21 cellular contexts compared by ENCODE assay signal in the genomic region with DNA sequence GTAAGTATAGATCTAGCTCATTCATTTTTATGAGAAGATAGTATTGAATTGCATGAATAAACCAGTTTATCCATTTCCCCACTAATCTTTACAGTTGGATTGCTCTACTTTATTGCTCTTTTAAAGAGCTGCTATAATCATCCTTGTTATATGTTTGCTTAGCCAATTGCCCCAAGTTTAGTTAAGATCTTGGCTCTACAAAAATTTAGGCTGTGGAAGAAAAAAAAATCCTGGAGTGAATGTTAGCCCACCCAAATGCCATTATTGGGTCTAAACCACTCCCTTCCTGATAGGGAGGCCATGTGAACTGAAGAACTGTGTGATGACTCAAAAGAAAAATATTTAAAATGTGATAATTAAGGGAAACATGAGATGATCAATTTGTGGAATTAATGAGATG. TPM values are rescaled to one million over a fixed set of nuclear protein-coding genes. Genes with fewer than 3 reads are reported as not detected.
DNase-seq lines count a peak whose midpoint lies in the region; ATAC-seq and TF ChIP-seq lines count a peak whose summit lies in the region.
"Had no signal": no experiment of that assay in that cellular context is flagged by ENCODE, and none has a peak within 500 bp of the region (broad histone marks: within the 10 kb centered on the region; RNA-seq: fewer than 3 reads in every experiment).

No MANE protein-coding gene starts in this region.

- intact Hi-C loops in testis (cut with DNase I; ENCODE audit: low total_unique reads): no loop called here

- H3K9me3 ChIP-seq in HEK293 (ENCODE audit: control insufficient read depth, insufficient read depth, low read depth, low read length) (no peaks in the 10 kb centered on the region), neural progenitor cell (ENCODE audit: low read depth) (no peaks in the 10 kb centered on the region), testis (no peaks in the 10 kb centered on the region)
- H3K9me3 ChIP-seq: left lung, ovary, stomach had no signal

- no peak for ATAC-seq in GM21528 (IDR thresholded peaks at IDR 0.05; ENCODE audit: low FRiP score, unreplicated experiment)
- no peak for ATAC-seq in activated CD8-positive, alpha-beta T cell treated with anti-CD3 and anti-CD28 coated beads, Interleukin-2, amount 10 ng/mL, durations not matched to agents 7 days and 5 days
- ATAC-seq: left lung, Right ventricle myocardium inferior had no signal

- H2AFZ ChIP-seq in neural progenitor cell (replicated peaks): no peak overlapping the region

- TF ChIP-seq CTCF in HEK293 (tag by site-specific recombination; IDR thresholded peaks at IDR 0.05): no peak
- no peak for TF ChIP-seq CTCF in brain (conservative IDR thresholded peaks at IDR 0.05)
- TF ChIP-seq CTCF in neural progenitor cell (IDR thresholded peaks at IDR 0.05): no peak
- TF ChIP-seq CTCF in testis (IDR thresholded peaks at IDR 0.05): no peak

- H3K79me2 ChIP-seq in neural progenitor cell (ENCODE audit: low read depth): peaks cover 76% of the 10 kb centered on the region

- no peak overlapping the region for H3K27ac ChIP-seq in HEK293 (ENCODE audit: extremely low read depth, low read depth, low read length)
- no peak overlapping the region for H3K27ac ChIP-seq in neural progenitor cell
- H3K27ac ChIP-seq in testis: no peak overlapping the region
- H3K27ac ChIP-seq: coronary artery, epithelial cell of prostate, left lung, ovary, stomach, VCaP had no signal

- TF ChIP-seq POLR2A in testis (IDR thresholded peaks at IDR 0.05): no peak

- H3K4me1 Mint-ChIP-seq in brain (peaks cover 49% of the 10 kb centered on the region), neural progenitor cell (peaks cover 34% of the 10 kb centered on the region)
- peaks cover 29% of the 10 kb centered on the region for H3K4me1 Mint-ChIP-seq in activated CD8-positive, alpha-beta T cell treated with anti-CD3 and anti-CD28 coated beads, Interleukin-2, amount 10 ng/mL, durations not matched to agents 7 days and 5 days (ENCODE audit: low read depth)

- H3K27me3 ChIP-seq in neural progenitor cell (no peaks in the 10 kb centered on the region), testis (no peaks in the 10 kb centered on the region)
- H3K27me3 ChIP-seq: ovary, stomach had no signal

- H3K4me1 ChIP-seq in HEK293 (ENCODE audit: control insufficient read depth, insufficient read depth, low read length): peaks cover 13% of the 10 kb centered on the region; the same call in 1 of the 2 replicates
- peaks cover 26% of the 10 kb centered on the region for H3K4me1 ChIP-seq in neural progenitor cell
- H3K4me1 ChIP-seq in testis: peaks cover 10% of the 10 kb centered on the region

- H3K36me3 ChIP-seq in HEK293 (ENCODE audit: control insufficient read depth in 2 of 2, insufficient read depth in 1 of 2, low read length in 2 of 2) (no peaks in the 10 kb centered on the region), neural progenitor cell (no peaks in the 10 kb centered on the region), testis (ENCODE audit: low read depth, missing control alignments) (no peaks in the 10 kb centered on the region)
- H3K36me3 ChIP-seq: left lung, ovary, stomach had no signal

- H4K20me1 ChIP-seq in neural progenitor cell (ENCODE audit: low read depth): peaks cover 37% of the 10 kb centered on the region

- H3K9me3 Mint-ChIP-seq in brain: no peaks in the 10 kb centered on the region
- no peaks in the 10 kb centered on the region for H3K9me3 Mint-ChIP-seq in neural progenitor cell
- no peaks in the 10 kb centered on the region for H3K9me3 Mint-ChIP-seq in activated CD8-positive, alpha-beta T cell treated with anti-CD3 and anti-CD28 coated beads, Interleukin-2, amount 10 ng/mL, durations not matched to agents 7 days and 5 days (ENCODE audit: insufficient read depth)
- H3K9me3 Mint-ChIP-seq: activated naive CD4-positive, alpha-beta T cell treated with anti-CD3 and anti-CD28 coated beads, Interleukin-2, amount 50 U/mL, for 24 hours; activated T-cell treated with anti-CD3 and anti-CD28 coated beads, Interleukin-2, amount 50 U/mL, for 24 hours had no signal

- no peak overlapping the region for H3K9ac ChIP-seq in neural progenitor cell

- H3K4me3 ChIP-seq in HEK293 (ENCODE audit: low read depth, low read length) (no peak overlapping the region), neural progenitor cell (no peak overlapping the region), testis (no peak overlapping the region)
- H3K4me3 ChIP-seq: coronary artery, left lung, ovary, stomach had no signal

- CTCF ChIA-PET in HEK293 (lab: Yijun Ruan, JAX): interaction anchor here (0.6 to 0.8 kb wide), 3 partner anchors 100 to 246 kb away, joined by 3 to 4 read pairs (median 3); no protein-coding TSS in a partner anchor
- CTCF ChIA-PET in activated CD8-positive, alpha-beta T cell treated with anti-CD3 and anti-CD28 coated beads, Interleukin-2, amount 10 ng/mL, durations not matched to agents 7 days and 5 days (lab: Charles Lee): interaction anchor here (0.8 to 2.1 kb wide), 2 partner anchors 10 to 83 kb away, joined by 3 to 8 read pairs; no protein-coding TSS in a partner anchor

- POLR2A ChIA-PET in HEK293 (lab: Yijun Ruan, JAX): no interaction called here
- POLR2A ChIA-PET in activated CD8-positive, alpha-beta T cell treated with anti-CD3 and anti-CD28 coated beads, Interleukin-2, amount 10 ng/mL, durations not matched to agents 7 days and 5 days (lab: Charles Lee): interaction anchor here (0.6 kb wide), 1 partner anchor 487 kb away, joined by 3 read pairs; no protein-coding TSS in a partner anchor

- peak; percentile 55 for DNase-seq in DMS 273 (lab: John Stamatoyannopoulos, UW; ENCODE audit: unreplicated experiment)
- DNase-seq in neural progenitor cell (ENCODE audit: low spot score): no peak
- DNase-seq in testis: no peak
- no peak for DNase-seq in activated CD8-positive, alpha-beta T cell treated with anti-CD3 and anti-CD28 coated beads, Interleukin-2, amount 10 ng/mL, durations not matched to agents 7 days and 5 days
- DNase-seq: activated T-cell treated with anti-CD3 and anti-CD28 coated beads, Interleukin-2, amount 50 U/mL, for 24 hours; AML-193; left lung; ovary; stimulated activated CD4-positive, alpha-beta T cell treated with anti-CD3 and anti-CD28 coated beads, Interleukin-2, amount 100 ng/mL, for 48 hours; stomach had no signal

- H3K4me3 Mint-ChIP-seq in brain (peak overlapping the region in 4 of 5 experiments; percentile 54 to 93 (median 64)), neural progenitor cell (no peak overlapping the region)
- H3K4me3 Mint-ChIP-seq in activated CD8-positive, alpha-beta T cell treated with anti-CD3 and anti-CD28 coated beads, Interleukin-2, amount 10 ng/mL, durations not matched to agents 7 days and 5 days: no peak overlapping the region
- H3K4me3 Mint-ChIP-seq: activated naive CD4-positive, alpha-beta T cell treated with anti-CD3 and anti-CD28 coated beads, Interleukin-2, amount 50 U/mL, for 24 hours; activated T-cell treated with anti-CD3 and anti-CD28 coated beads, Interleukin-2, amount 50 U/mL, for 24 hours had no signal

- peak overlapping the region; percentile 93 for H3K4me2 ChIP-seq in neural progenitor cell

- H3K27ac Mint-ChIP-seq in brain (peak overlapping the region in 1 of 5 experiments; percentile 76), neural progenitor cell (no peak overlapping the region)
- no peak overlapping the region for H3K27ac Mint-ChIP-seq in activated CD8-positive, alpha-beta T cell treated with anti-CD3 and anti-CD28 coated beads, Interleukin-2, amount 10 ng/mL, durations not matched to agents 7 days and 5 days
- H3K27ac Mint-ChIP-seq: activated naive CD4-positive, alpha-beta T cell treated with anti-CD3 and anti-CD28 coated beads, Interleukin-2, amount 50 U/mL, for 24 hours; activated T-cell treated with anti-CD3 and anti-CD28 coated beads, Interleukin-2, amount 50 U/mL, for 24 hours had no signal

- peaks cover 24% of the 10 kb centered on the region for H3F3A ChIP-seq in neural progenitor cell (ENCODE audit: low read depth)

- H3K27me3 Mint-ChIP-seq in brain (peaks cover 24% of the 10 kb centered on the region), neural progenitor cell (ENCODE audit: insufficient read depth, low read depth) (peaks cover 3% of the 10 kb centered on the region)
- peaks cover 4% of the 10 kb centered on the region for H3K27me3 Mint-ChIP-seq in activated CD8-positive, alpha-beta T cell treated with anti-CD3 and anti-CD28 coated beads, Interleukin-2, amount 10 ng/mL, durations not matched to agents 7 days and 5 days (ENCODE audit: low read depth)
- H3K27me3 Mint-ChIP-seq: activated naive CD4-positive, alpha-beta T cell treated with anti-CD3 and anti-CD28 coated beads, Interleukin-2, amount 50 U/mL, for 24 hours; activated T-cell treated with anti-CD3 and anti-CD28 coated beads, Interleukin-2, amount 50 U/mL, for 24 hours had no signal

- no peaks in the 10 kb centered on the region for H3K36me3 Mint-ChIP-seq in brain
- H3K36me3 Mint-ChIP-seq in neural progenitor cell: no peaks in the 10 kb centered on the region
- H3K36me3 Mint-ChIP-seq in activated CD8-positive, alpha-beta T cell treated with anti-CD3 and anti-CD28 coated beads, Interleukin-2, amount 10 ng/mL, durations not matched to agents 7 days and 5 days (ENCODE audit: low read depth): no peaks in the 10 kb centered on the region

TF ChIP-seq in HEK293, 187 proteins besides CTCF, POLR2A, EP300 and RAD21 (continues in another document):
- TF ChIP-seq, protein P1, sequence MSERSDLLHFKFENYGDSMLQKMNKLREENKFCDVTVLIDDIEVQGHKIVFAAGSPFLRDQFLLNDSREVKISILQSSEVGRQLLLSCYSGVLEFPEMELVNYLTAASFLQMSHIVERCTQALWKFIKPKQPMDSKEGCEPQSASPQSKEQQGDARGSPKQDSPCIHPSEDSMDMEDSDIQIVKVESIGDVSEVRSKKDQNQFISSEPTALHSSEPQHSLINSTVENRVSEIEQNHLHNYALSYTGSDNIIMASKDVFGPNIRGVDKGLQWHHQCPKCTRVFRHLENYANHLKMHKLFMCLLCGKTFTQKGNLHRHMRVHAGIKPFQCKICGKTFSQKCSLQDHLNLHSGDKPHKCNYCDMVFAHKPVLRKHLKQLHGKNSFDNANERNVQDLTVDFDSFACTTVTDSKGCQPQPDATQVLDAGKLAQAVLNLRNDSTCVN (tag by site-specific recombination; optimal IDR thresholded peaks at IDR 0.05): no peak
- 0 out of 2 replicates have a peak, but pooled peaks have one; percentile 15 for TF ChIP-seq ZNF394 (tag by site-specific recombination; IDR thresholded peaks at IDR 0.05; ENCODE audit: borderline replicate concordance)

RNA-seq across cellular contexts. Expression of a gene that starts 2.9 kb away (rescaled TPM):
- polyA plus RNA-seq in brain (ENCODE audit: insufficient read depth, low read depth, low replicate concordance) (10.7 TPM), testis (ENCODE audit: insufficient read depth, low read depth, low replicate concordance) (14.0 TPM)
- total RNA-seq in neural progenitor cell (ENCODE audit: low replicate concordance) (33.8 and 41.0 TPM in 2 replicates), testis (10 to 100 TPM; 17.0 to 19.2 TPM)
- 10 to 100 TPM; 13.9 to 15.6 TPM for total RNA-seq in activated CD8-positive, alpha-beta T cell treated with anti-CD3 and anti-CD28 coated beads, Interleukin-2, amount 10 ng/mL, durations not matched to agents 7 days and 5 days

RNA-seq across cellular contexts. Expression of a gene that starts 28.5 kb away (rescaled TPM):
- polyA plus RNA-seq in brain (ENCODE audit: insufficient read depth, low read depth, low replicate concordance) (not detected), testis (ENCODE audit: insufficient read depth, low read depth, low replicate concordance) (5.6 TPM)
- total RNA-seq in neural progenitor cell (ENCODE audit: low replicate concordance) (0.21 TPM in 1 of 2 replicates, not detected in the other), testis (1 to 10 TPM; 1.8 to 6.3 TPM)
- total RNA-seq in activated CD8-positive, alpha-beta T cell treated with anti-CD3 and anti-CD28 coated beads, Interleukin-2, amount 10 ng/mL, durations not matched to agents 7 days and 5 days: not detected
- total RNA-seq: G401; HT-29; T-helper 1 cell treated with Interleukin-12 subunit alpha and Interleukin-12 subunit beta and Interleukin-4 antibody, amounts not matched to agents 30 ng/mL and 1 ng/mL, for 36 hours had no signal

Comparison
In these comparisons a context has a peak if more than half of its experiments do, and no peak if none do; other contexts are left out.
1. H3K4me3 Mint-ChIP-seq: peak in brain (4 of 5); none in neural progenitor cell (single experiment) and activated CD8-positive, alpha-beta T cell treated with anti-CD3 and anti-CD28 coated beads, Interleukin-2, amount 10 ng/mL, durations not matched to agents 7 days and 5 days (single experiment).